In the genomic region with DNA sequence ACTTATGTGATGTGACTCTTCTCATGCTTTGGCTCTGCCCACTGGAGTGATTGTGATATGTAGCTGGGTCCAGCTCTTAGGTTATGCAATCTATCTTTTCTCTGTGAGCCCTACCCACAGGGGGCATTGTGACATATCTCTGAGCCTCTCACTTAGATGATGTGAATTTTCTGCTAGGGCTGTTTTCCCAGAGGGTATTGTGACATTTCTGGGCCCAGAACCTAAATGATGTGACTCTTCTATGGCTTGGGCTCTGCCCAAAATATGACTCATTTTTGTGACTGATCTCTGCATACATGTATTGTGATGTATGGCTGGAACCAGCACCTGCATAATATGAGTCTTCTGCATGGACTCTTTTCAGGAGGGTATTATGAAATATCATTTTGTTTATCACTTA, we compare ENCODE assay signal across 15 cellular contexts. TPM values are rescaled to one million over a fixed set of nuclear protein-coding genes. Genes with fewer than 3 reads are reported as not detected.
DNase-seq lines count a peak whose midpoint lies in the region; ATAC-seq and TF ChIP-seq lines count a peak whose summit lies in the region.
"Had no signal": no experiment of that assay in that cellular context is flagged by ENCODE, and none has a peak within 500 bp of the region (broad histone marks: within the 10 kb centered on the region; RNA-seq: fewer than 3 reads in every experiment).

No MANE protein-coding gene starts in this region.

- 0 out of 2 replicates have a peak, but pooled peaks have one; percentile 21 for TF ChIP-seq CTCF in HFFc6 (IDR thresholded peaks at IDR 0.05)
- TF ChIP-seq CTCF in astrocyte of the spinal cord (IDR thresholded peaks at IDR 0.05; ENCODE audit: low read depth, low read length): no peak

- no peak for ATAC-seq in GM18519 (IDR thresholded peaks at IDR 0.05; ENCODE audit: low FRiP score, unreplicated experiment)
- no peak for ATAC-seq in GM21786 (IDR thresholded peaks at IDR 0.05; ENCODE audit: unreplicated experiment)
- no peak for ATAC-seq in HG03196 (IDR thresholded peaks at IDR 0.05; ENCODE audit: unreplicated experiment)
- ATAC-seq: heart right ventricle had no signal

- H3K4me1 Mint-ChIP-seq in HFFc6 (ENCODE audit: low read depth): peaks cover 17% of the 10 kb centered on the region

- DNase-seq in AML-193 (lab: John Stamatoyannopoulos, UW) (peak; percentile 72), HFFc6 (peak; percentile 48), astrocyte of the spinal cord (ENCODE audit: low read depth, low spot score) (peak; percentile 30), iris pigment epithelial cell (ENCODE audit: low read depth) (peak; percentile 57)
- no peak for DNase-seq in activated CD4-positive, alpha-beta T cell treated with anti-CD3 and anti-CD28 coated beads, Interleukin-2, amount 50 U/mL, for 4 hours
- DNase-seq: activated CD4-positive, CD25-positive, alpha-beta regulatory T cell; activated T-cell treated with anti-CD3 and anti-CD28 coated beads, Interleukin-2, amount 50 U/mL, for 4 hours; aorta; CD4-positive, CD25-positive, alpha-beta regulatory T cell; effector CD4-positive, alpha-beta T cell; heart right ventricle; sigmoid colon had no signal

- no peaks in the 10 kb centered on the region; the same call in 1 of the 2 replicates for H3K27me3 Mint-ChIP-seq in HFFc6 (ENCODE audit: insufficient read depth)
- H3K27me3 Mint-ChIP-seq: CD4-positive, CD25-positive, alpha-beta regulatory T cell had no signal

- H3K4me3 Mint-ChIP-seq in HFFc6: no peak overlapping the region
- H3K4me3 Mint-ChIP-seq: activated T-cell treated with anti-CD3 and anti-CD28 coated beads, Interleukin-2, amount 50 U/mL, for 4 hours; CD4-positive, CD25-positive, alpha-beta regulatory T cell had no signal

- in situ Hi-C loops in astrocyte of the spinal cord (cut with HindIII; ENCODE audit: low sequenced_read_pairs): no loop called here

- no peak overlapping the region for H3K4me3 ChIP-seq in astrocyte of the spinal cord (ENCODE audit: low read depth, low read length)
- H3K4me3 ChIP-seq: heart right ventricle, sigmoid colon had no signal

- peaks cover 13% of the 10 kb centered on the region for H3K9me3 Mint-ChIP-seq in HFFc6

- peak overlapping the region; percentile 31; the same call in 1 of the 2 replicates for H3K27ac Mint-ChIP-seq in HFFc6
- H3K27ac Mint-ChIP-seq: CD4-positive, CD25-positive, alpha-beta regulatory T cell had no signal

- peaks cover 60% of the 10 kb centered on the region for H3K36me3 Mint-ChIP-seq in HFFc6 (ENCODE audit: low read depth)

RNA-seq across cellular contexts. Expression of gene ZNF254, which starts 12.3 kb away (rescaled TPM):
- 1 to 10 TPM; 3.3 to 5.2 (median 4.3) TPM for total RNA-seq in HFFc6 (2021; fragmentation: NEBNext Ultra II Directional; extraction: Animal tissue kit (Norgen Biotek cat#: 25700))

Comparison
In these comparisons a context has a peak if more than half of its experiments do, and no peak if none do; other contexts are left out.
1. DNase-seq: peak in AML-193 (2 of 2), HFFc6 (single experiment), astrocyte of the spinal cord (single experiment) and iris pigment epithelial cell (single experiment); none in activated CD4-positive, alpha-beta T cell treated with anti-CD3 and anti-CD28 coated beads, Interleukin-2, amount 50 U/mL, for 4 hours (0 of 2).